ENCODE assay signal across 9 cellular contexts in genomic region chr6:44226368-44227137, GRCh38. TPM values are rescaled to one million over a fixed set of nuclear protein-coding genes. Genes with fewer than 3 reads are reported as not detected.
DNase-seq lines count a peak whose midpoint lies in the region; ATAC-seq, FAIRE-seq and TF ChIP-seq lines count a peak whose summit lies in the region.
"Had no signal": no experiment of that assay in that cellular context is flagged by ENCODE, and none has a peak within 500 bp of the region (broad histone marks: within the 10 kb centered on the region; RNA-seq: fewer than 3 reads in every experiment).

No MANE protein-coding gene starts in this region.

- H3K27me3 Mint-ChIP-seq in neural progenitor cell (ENCODE audit: insufficient read depth, low read depth), result peaks cover 2% of the 10 kb centered on the region
- H3K27me3 Mint-ChIP-seq: activated CD4-positive, alpha-beta memory T cell treated with anti-CD3 and anti-CD28 coated beads for 36 hours had no signal

- H3K4me3 ChIP-seq in HEK293 (ENCODE audit: low read depth, low read length) (no peak overlapping the region), K562 (peak overlapping the region; percentile 26; the same call in 1 of the 2 replicates), neural progenitor cell (no peak overlapping the region)

- peaks cover 6% of the 10 kb centered on the region for H3K9me1 ChIP-seq in K562 (ENCODE audit: control insufficient read depth, insufficient read depth, low read length)

- H3K27ac Mint-ChIP-seq in neural progenitor cell, result no peak overlapping the region
- H3K27ac Mint-ChIP-seq: activated CD4-positive, alpha-beta memory T cell treated with anti-CD3 and anti-CD28 coated beads for 36 hours had no signal

- intact Hi-C loops in K562 (cut with micrococcal nuclease), result loop anchor here (1.0 to 10.0 kb wide), 3 partner anchors 20 to 592 kb away; partner anchors contain the start of gene MAD2L1BP

- H3K4me1 Mint-ChIP-seq in neural progenitor cell, result peaks cover 46% of the 10 kb centered on the region

- H3K79me2 ChIP-seq in K562 (ENCODE audit: control insufficient read depth, insufficient read depth, low read length) (peaks cover 56% of the 10 kb centered on the region), neural progenitor cell (ENCODE audit: low read depth) (peaks cover 31% of the 10 kb centered on the region)

- ATAC-seq in K562, result 0 out of 3 replicates have a peak, but pooled peaks have one; percentile 1
- ATAC-seq in omental fat pad (ENCODE audit: low FRiP score), result no peak
- ATAC-seq in GM21360 (IDR thresholded peaks at IDR 0.05; ENCODE audit: unreplicated experiment), result no peak

- H4K20me1 ChIP-seq in K562 (replicated peaks; ENCODE audit: control insufficient read depth, insufficient read depth, low read length), result peaks cover 3% of the 10 kb centered on the region; the same call in 1 of the 2 replicates
- peaks cover 41% of the 10 kb centered on the region for H4K20me1 ChIP-seq in neural progenitor cell (ENCODE audit: low read depth)

- CTCF ChIA-PET in HEK293 (lab: Yijun Ruan, JAX), result interaction anchor here (0.6 to 11.1 kb wide), 4 partner anchors 10 to 135 kb away, joined by 4 to 148 read pairs (median 12); no protein-coding TSS in a partner anchor
- CTCF ChIA-PET in K562 (lab: Yijun Ruan, JAX; ENCODE audit: low intra/inter-chr PET ratio), result interaction anchor here (0.5 kb wide), 1 partner anchor 52 kb away, joined by 3 read pairs; no protein-coding TSS in a partner anchor

- no peaks in the 10 kb centered on the region for H3K9me3 ChIP-seq in HEK293 (ENCODE audit: control insufficient read depth, insufficient read depth, low read depth, low read length)
- no peaks in the 10 kb centered on the region for H3K9me3 ChIP-seq in K562 (replicated peaks; ENCODE audit: control insufficient read depth, insufficient read depth, low read depth, low read length)
- no peaks in the 10 kb centered on the region for H3K9me3 ChIP-seq in neural progenitor cell (ENCODE audit: low read depth)

- no TSS peak for BruUV-seq in K562 (replicated peaks; lab: Mats Ljungman, UMichigan)

- 32% methylated on average over 14 of the region's 15 CpGs for WGBS in K562 (ENCODE audit: insufficient coverage, low coverage, missing lambda C conversion rate)

- peak; percentile 45 to 74 (median 52) for DNase-seq in K562 (ENCODE audit: extremely low read depth in 1 of 4, low spot score in 3 of 4)
- no peak for DNase-seq in neural progenitor cell (ENCODE audit: low spot score)
- DNase-seq in omental fat pad (ENCODE audit: low spot score), result no peak
- DNase-seq in GM12891 (ENCODE audit: insufficient read length, low spot score), result no peak
- DNase-seq: activated CD4-positive, alpha-beta memory T cell treated with anti-CD3 and anti-CD28 coated beads for 36 hours; HCEC 1CT; NCI-H187 had no signal

- TF ChIP-seq EP300 in K562 (IDR thresholded peaks at IDR 0.05; ENCODE audit: low read length), result no peak

- H3K4me2 ChIP-seq in K562 (ENCODE audit: insufficient read depth, low read length), result peak overlapping the region; percentile 79
- peak overlapping the region; percentile 61 for H3K4me2 ChIP-seq in neural progenitor cell

- in situ Hi-C loops in K562 (cut with MboI), result no loop called here

- peaks cover 7% of the 10 kb centered on the region for H3K36me3 Mint-ChIP-seq in neural progenitor cell

- no peak for TF ChIP-seq RAD21 in K562 (CRISPR knock-in tag; conservative IDR thresholded peaks at IDR 0.05 in 1 of 2, IDR thresholded peaks at IDR 0.05 in 1 of 2)

- no peak overlapping the region for H3K27ac ChIP-seq in HEK293 (ENCODE audit: extremely low read depth, low read depth, low read length)
- H3K27ac ChIP-seq in K562 (ENCODE audit: extremely low read depth, low read depth, low read length), result peak overlapping the region; percentile 75
- H3K27ac ChIP-seq in neural progenitor cell, result no peak overlapping the region

- H3K36me3 ChIP-seq in HEK293 (ENCODE audit: control insufficient read depth in 2 of 2, insufficient read depth in 1 of 2, low read length in 2 of 2), result peaks cover 0 to 33% of the 10 kb centered on the region in 2 experiments; a peak in 2 of 3 replicates
- H3K36me3 ChIP-seq in K562 (ENCODE audit: control insufficient read depth, insufficient read depth, low read length), result peaks cover 47% of the 10 kb centered on the region
- no peaks in the 10 kb centered on the region for H3K36me3 ChIP-seq in neural progenitor cell

- peak; percentile 78 for FAIRE-seq in K562 (lab: Jason Lieb, UNC)
- FAIRE-seq in GM12891 (lab: Jason Lieb, UNC), result no peak

- peaks cover 22% of the 10 kb centered on the region for H3K4me1 ChIP-seq in HEK293 (ENCODE audit: control insufficient read depth, insufficient read depth, low read length)
- H3K4me1 ChIP-seq in K562 (replicated peaks in 1 of 2; ENCODE audit: control insufficient read depth in 2 of 2, insufficient read depth in 2 of 2, low read length in 2 of 2), result peaks cover 57 to 73% of the 10 kb centered on the region in 2 experiments
- peaks cover 49% of the 10 kb centered on the region for H3K4me1 ChIP-seq in neural progenitor cell

- TF ChIP-seq POLR2A in K562 (conservative IDR thresholded peaks at IDR 0.05), result no peak
- no peak for TF ChIP-seq POLR2A in GM12891 (IDR thresholded peaks at IDR 0.05; ENCODE audit: low read depth, low read length)

- H2AFZ ChIP-seq in K562 (ENCODE audit: low read depth, low read length) (no peak overlapping the region), neural progenitor cell (replicated peaks) (no peak overlapping the region)

- H3K9ac ChIP-seq in K562 (ENCODE audit: insufficient read depth in 1 of 2, low read depth in 2 of 2, low read length in 2 of 2) (peak overlapping the region; percentile 59 to 92), neural progenitor cell (no peak overlapping the region)

- no peaks in the 10 kb centered on the region for H3K9me3 Mint-ChIP-seq in neural progenitor cell
- H3K9me3 Mint-ChIP-seq: activated CD4-positive, alpha-beta memory T cell treated with anti-CD3 and anti-CD28 coated beads for 36 hours had no signal

- peak overlapping the region; percentile 33 for H3K4me3 Mint-ChIP-seq in neural progenitor cell

- H3F3A ChIP-seq in neural progenitor cell (ENCODE audit: low read depth), result peaks cover 27% of the 10 kb centered on the region

- TF ChIP-seq CTCF in HEK293 (tag by site-specific recombination; IDR thresholded peaks at IDR 0.05) (no peak), K562 (IDR thresholded peaks at IDR 0.05 in 2 of 3, conservative IDR thresholded peaks at IDR 0.05 in 1 of 3; ENCODE audit: insufficient read depth in 2 of 3, low read depth in 1 of 3, low read length in 3 of 3) (no peak), neural progenitor cell (IDR thresholded peaks at IDR 0.05) (no peak), omental fat pad (IDR thresholded peaks at IDR 0.05) (no peak)

- H3K27me3 ChIP-seq in K562 (ENCODE audit: control insufficient read depth in 2 of 2, insufficient read depth in 2 of 2, low read length in 2 of 2), result no peaks in the 10 kb centered on the region
- no peaks in the 10 kb centered on the region for H3K27me3 ChIP-seq in neural progenitor cell

- POLR2A ChIA-PET in HEK293 (lab: Yijun Ruan, JAX), result interaction anchor here (1.0 to 2.0 kb wide), 3 partner anchors 21 to 30 kb away, joined by 3 to 14 read pairs (median 3); partner anchors contain the start of genes HSP90AB1 and SLC35B2
- POLR2A ChIA-PET in K562 (lab: Yijun Ruan, JAX), result interaction anchor here (0.6 to 6.8 kb wide), 12 partner anchors 9 to 126 kb away, joined by 3 to 104 read pairs (median 4); partner anchors contain the start of genes HSP90AB1 and MYMX

RNA-seq across cellular contexts. Expression of gene SLC29A1, which starts 3.2 kb away (rescaled TPM):
- total RNA-seq in K562 (2011; cell fraction: chromatin; rRNA removed; ENCODE audit: low replicate concordance), result 171 and 379 TPM in 2 replicates
- total RNA-seq in K562 (2011; cell fraction: nucleolus; rRNA removed), result 331 and 348 TPM in 2 replicates
- total RNA-seq in K562 (2011; cell fraction: nucleoplasm; rRNA removed), result 305 and 360 TPM in 2 replicates
- total RNA-seq in K562 (2014; rRNA removed), result 57.7 and 89.5 TPM in 2 replicates
- total RNA-seq in K562 (2014; rRNA removed; fragmentation: Illumina TruSeq; extraction: Trizol), result 32.8 and 35.3 TPM in 2 replicates
- total RNA-seq in K562 (2015; rRNA removed; fragmentation: Illumina TruSeq; extraction: Trizol), result 43.2 and 44.3 TPM in 2 replicates
- total RNA-seq in K562 (2021), result 103 and 107 TPM in 2 replicates
- polyA plus RNA-seq in K562 (2011; rRNA removed), result 148 and 204 TPM in 2 replicates
- polyA plus RNA-seq in K562 (2011; cell fraction: cytosol; rRNA removed), result 291 and 372 TPM in 2 replicates
- polyA plus RNA-seq in K562 (2011; cell fraction: nucleus; rRNA removed), result 496 and 544 TPM in 2 replicates
- 90.3 and 112 TPM in 2 replicates for polyA plus RNA-seq in K562 (2012)
- polyA plus RNA-seq in K562 (2014; fragmentation: Illumina TruSeq; extraction: Trizol), result 136 and 170 TPM in 2 replicates
- polyA plus RNA-seq in K562 (2014; fragmentation: Nextera tagmentation; extraction: Ambion mirVana), result 10 to 100 TPM; 18.9 to 42.0 TPM
- polyA plus RNA-seq in K562 (2014; rRNA removed), result 140 and 147 TPM in 2 replicates
- polyA minus RNA-seq in K562 (2011; rRNA and poly(A)+ RNA removed), result 119 and 153 TPM in 2 replicates
- polyA minus RNA-seq in K562 (2011; cell fraction: cytosol; rRNA and poly(A)+ RNA removed), result 67.5 and 84.3 TPM in 2 replicates
- polyA minus RNA-seq in K562 (2011; cell fraction: nucleus; rRNA and poly(A)+ RNA removed), result 71.0 and 95.0 TPM in 2 replicates
- 34.8 and 69.7 TPM in 2 replicates for total RNA-seq in neural progenitor cell (ENCODE audit: low replicate concordance)
- 100 to 1,000 TPM in 1 of 4 donors, 10 to 100 TPM in 3; 61.7 to 317 (median 87.0) TPM for total RNA-seq in omental fat pad
- 37.6 TPM for polyA plus RNA-seq in GM12891 (2012; ENCODE audit: low read depth, missing spikeins)

RNA-seq across cellular contexts. Expression of gene MYMX, which starts 9.8 kb away (rescaled TPM):
- total RNA-seq in K562 (2011; cell fraction: chromatin; rRNA removed; ENCODE audit: low replicate concordance), result not detected in 2 replicates
- total RNA-seq in K562 (2011; cell fraction: nucleolus; rRNA removed), result not detected in 2 replicates
- not detected in 2 replicates for total RNA-seq in K562 (2011; cell fraction: nucleoplasm; rRNA removed)
- total RNA-seq in K562 (2014; rRNA removed) (not detected in 2 replicates), K562 (2014; rRNA removed; fragmentation: Illumina TruSeq; extraction: Trizol) (not detected in 2 replicates), K562 (2015; rRNA removed; fragmentation: Illumina TruSeq; extraction: Trizol) (not detected in 2 replicates), K562 (2021) (not detected in 2 replicates), neural progenitor cell (ENCODE audit: low replicate concordance) (0.54 and 1.5 TPM in 2 replicates), omental fat pad (10 to 100 TPM in 1 of 4 donors, 1 to 10 TPM in 2, not detected in 1; 1.9 to 15.8 (median 2.4) TPM)
- polyA plus RNA-seq in K562 (2011; rRNA removed) (0.12 TPM in 1 of 2 replicates, not detected in the other), K562 (2014; fragmentation: Illumina TruSeq; extraction: Trizol) (not detected in 2 replicates), K562 (2014; fragmentation: Nextera tagmentation; extraction: Ambion mirVana) (not detected), K562 (2014; rRNA removed) (0.12 TPM in 1 of 2 replicates, not detected in the other)
- 0.12 TPM in 1 of 2 replicates, not detected in the other for polyA plus RNA-seq in K562 (2011; cell fraction: cytosol; rRNA removed)
- 0.20 TPM in 1 of 2 replicates, not detected in the other for polyA plus RNA-seq in K562 (2011; cell fraction: nucleus; rRNA removed)
- polyA plus RNA-seq in K562 (2012), result 0.17 and 0.23 TPM in 2 replicates
- not detected in 2 replicates for polyA minus RNA-seq in K562 (2011; rRNA and poly(A)+ RNA removed)
- not detected in 2 replicates for polyA minus RNA-seq in K562 (2011; cell fraction: cytosol; rRNA and poly(A)+ RNA removed)
- 0.56 TPM in 1 of 2 replicates, not detected in the other for polyA minus RNA-seq in K562 (2011; cell fraction: nucleus; rRNA and poly(A)+ RNA removed)
- polyA plus RNA-seq in GM12891 (2012; ENCODE audit: low read depth, missing spikeins), result 0.12 TPM
- total RNA-seq: activated CD4-positive, alpha-beta memory T cell treated with anti-CD3 and anti-CD28 coated beads for 36 hours had no signal

RNA-seq across cellular contexts. Expression of gene HSP90AB1, which starts 20.3 kb away (rescaled TPM):
- total RNA-seq in K562 (2011; cell fraction: chromatin; rRNA removed; ENCODE audit: low replicate concordance), result 266 and 322 TPM in 2 replicates
- total RNA-seq in K562 (2011; cell fraction: nucleolus; rRNA removed), result 268 and 275 TPM in 2 replicates
- total RNA-seq in K562 (2011; cell fraction: nucleoplasm; rRNA removed), result 328 and 337 TPM in 2 replicates
- 2,052 and 2,390 TPM in 2 replicates for total RNA-seq in K562 (2014; rRNA removed)
- total RNA-seq in K562 (2014; rRNA removed; fragmentation: Illumina TruSeq; extraction: Trizol), result 2,633 and 2,824 TPM in 2 replicates
- total RNA-seq in K562 (2015; rRNA removed; fragmentation: Illumina TruSeq; extraction: Trizol), result 2,220 and 2,262 TPM in 2 replicates
- total RNA-seq in K562 (2021), result 2,162 and 2,174 TPM in 2 replicates
- 2,356 and 2,496 TPM in 2 replicates for polyA plus RNA-seq in K562 (2011; rRNA removed)
- polyA plus RNA-seq in K562 (2011; cell fraction: cytosol; rRNA removed), result 1,126 and 1,804 TPM in 2 replicates
- 568 and 703 TPM in 2 replicates for polyA plus RNA-seq in K562 (2011; cell fraction: nucleus; rRNA removed)
- 1,146 and 2,065 TPM in 2 replicates for polyA plus RNA-seq in K562 (2012)
- 3,149 and 3,358 TPM in 2 replicates for polyA plus RNA-seq in K562 (2014; fragmentation: Illumina TruSeq; extraction: Trizol)
- 1,000 to 10,000 TPM; 1,975 to 2,865 TPM for polyA plus RNA-seq in K562 (2014; fragmentation: Nextera tagmentation; extraction: Ambion mirVana)
- 1,691 and 1,780 TPM in 2 replicates for polyA plus RNA-seq in K562 (2014; rRNA removed)
- polyA minus RNA-seq in K562 (2011; rRNA and poly(A)+ RNA removed), result 2,497 and 2,549 TPM in 2 replicates
- polyA minus RNA-seq in K562 (2011; cell fraction: cytosol; rRNA and poly(A)+ RNA removed), result 1,081 and 1,374 TPM in 2 replicates
- polyA minus RNA-seq in K562 (2011; cell fraction: nucleus; rRNA and poly(A)+ RNA removed), result 111 and 287 TPM in 2 replicates
- 1,851 and 2,068 TPM in 2 replicates for total RNA-seq in neural progenitor cell (ENCODE audit: low replicate concordance)
- 1,000 to 10,000 TPM in 1 of 4 donors, 100 to 1,000 TPM in 3; 553 to 1,198 (median 846) TPM for total RNA-seq in omental fat pad
- 869 TPM for polyA plus RNA-seq in GM12891 (2012; ENCODE audit: low read depth, missing spikeins)

RNA-seq across cellular contexts. Expression of gene SLC35B2, which starts 30.8 kb away (rescaled TPM):
- 26.7 and 95.0 TPM in 2 replicates for total RNA-seq in K562 (2011; cell fraction: chromatin; rRNA removed; ENCODE audit: low replicate concordance)
- total RNA-seq in K562 (2011; cell fraction: nucleolus; rRNA removed), result 138 and 143 TPM in 2 replicates
- 89.1 and 89.6 TPM in 2 replicates for total RNA-seq in K562 (2011; cell fraction: nucleoplasm; rRNA removed)
- total RNA-seq in K562 (2014; rRNA removed) (43.6 and 59.3 TPM in 2 replicates), K562 (2014; rRNA removed; fragmentation: Illumina TruSeq; extraction: Trizol) (31.1 and 38.8 TPM in 2 replicates), K562 (2015; rRNA removed; fragmentation: Illumina TruSeq; extraction: Trizol) (46.0 and 47.1 TPM in 2 replicates), K562 (2021) (53.1 and 54.3 TPM in 2 replicates), neural progenitor cell (ENCODE audit: low replicate concordance) (33.9 and 47.0 TPM in 2 replicates), omental fat pad (10 to 100 TPM; 25.3 to 31.9 (median 30.4) TPM)
- polyA plus RNA-seq in K562 (2011; rRNA removed) (50.8 and 53.9 TPM in 2 replicates), K562 (2014; fragmentation: Illumina TruSeq; extraction: Trizol) (57.6 and 58.9 TPM in 2 replicates), K562 (2014; fragmentation: Nextera tagmentation; extraction: Ambion mirVana) (10 to 100 TPM; 14.5 to 19.2 TPM), K562 (2014; rRNA removed) (59.1 and 61.8 TPM in 2 replicates)
- polyA plus RNA-seq in K562 (2011; cell fraction: cytosol; rRNA removed), result 78.9 and 125 TPM in 2 replicates
- polyA plus RNA-seq in K562 (2011; cell fraction: nucleus; rRNA removed), result 67.9 and 76.7 TPM in 2 replicates
- polyA plus RNA-seq in K562 (2012), result 57.9 and 70.2 TPM in 2 replicates
- 23.7 and 34.2 TPM in 2 replicates for polyA minus RNA-seq in K562 (2011; rRNA and poly(A)+ RNA removed)
- polyA minus RNA-seq in K562 (2011; cell fraction: cytosol; rRNA and poly(A)+ RNA removed), result 21.6 and 21.9 TPM in 2 replicates
- polyA minus RNA-seq in K562 (2011; cell fraction: nucleus; rRNA and poly(A)+ RNA removed), result 19.0 and 20.8 TPM in 2 replicates
- 30.1 TPM for polyA plus RNA-seq in GM12891 (2012; ENCODE audit: low read depth, missing spikeins)

RNA-seq across cellular contexts. Expression of gene NFKBIE, which starts 38.8 kb away (rescaled TPM):
- total RNA-seq in K562 (2011; cell fraction: chromatin; rRNA removed; ENCODE audit: low replicate concordance), result 10.6 and 17.8 TPM in 2 replicates
- total RNA-seq in K562 (2011; cell fraction: nucleolus; rRNA removed), result 11.2 and 14.0 TPM in 2 replicates
- 7.4 and 8.2 TPM in 2 replicates for total RNA-seq in K562 (2011; cell fraction: nucleoplasm; rRNA removed)
- total RNA-seq in K562 (2014; rRNA removed), result 15.7 TPM in 2 replicates
- total RNA-seq in K562 (2014; rRNA removed; fragmentation: Illumina TruSeq; extraction: Trizol), result 11.6 and 11.7 TPM in 2 replicates
- 14.2 and 14.6 TPM in 2 replicates for total RNA-seq in K562 (2015; rRNA removed; fragmentation: Illumina TruSeq; extraction: Trizol)
- total RNA-seq in K562 (2021), result 14.0 and 16.4 TPM in 2 replicates
- polyA plus RNA-seq in K562 (2011; rRNA removed), result 11.9 and 12.3 TPM in 2 replicates
- polyA plus RNA-seq in K562 (2011; cell fraction: cytosol; rRNA removed), result 10.4 and 28.2 TPM in 2 replicates
- 9.7 and 14.7 TPM in 2 replicates for polyA plus RNA-seq in K562 (2011; cell fraction: nucleus; rRNA removed)
- 11.2 and 13.6 TPM in 2 replicates for polyA plus RNA-seq in K562 (2012)
- 10.0 and 12.3 TPM in 2 replicates for polyA plus RNA-seq in K562 (2014; fragmentation: Illumina TruSeq; extraction: Trizol)
- 1 to 10 TPM; 2.1 to 2.9 TPM for polyA plus RNA-seq in K562 (2014; fragmentation: Nextera tagmentation; extraction: Ambion mirVana)
- polyA plus RNA-seq in K562 (2014; rRNA removed), result 10.2 and 11.6 TPM in 2 replicates
- polyA minus RNA-seq in K562 (2011; rRNA and poly(A)+ RNA removed), result 8.3 and 9.5 TPM in 2 replicates
- polyA minus RNA-seq in K562 (2011; cell fraction: cytosol; rRNA and poly(A)+ RNA removed), result 9.4 and 10.1 TPM in 2 replicates
- polyA minus RNA-seq in K562 (2011; cell fraction: nucleus; rRNA and poly(A)+ RNA removed), result 12.0 and 12.9 TPM in 2 replicates
- 5.1 and 15.5 TPM in 2 replicates for total RNA-seq in neural progenitor cell (ENCODE audit: low replicate concordance)
- 10 to 100 TPM; 13.1 to 25.5 (median 15.3) TPM for total RNA-seq in omental fat pad
- polyA plus RNA-seq in GM12891 (2012; ENCODE audit: low read depth, missing spikeins), result 47.8 TPM

Comparison
In these comparisons a context has a peak if more than half of its experiments do, and no peak if none do; other contexts are left out.
1. DNase-seq: peak in K562 (4 of 4); none in neural progenitor cell (single experiment), omental fat pad (single experiment) and GM12891 (single experiment).
2. Of the 44 proteins assayed by ChIP-seq in both K562 and HEK293: peak only in K562: ZBTB26; only in HEK293: PATZ1; in both: PRDM10; in neither: 41.